Comparison of ENCODE assay signal across 17 cellular contexts in the genomic region with DNA sequence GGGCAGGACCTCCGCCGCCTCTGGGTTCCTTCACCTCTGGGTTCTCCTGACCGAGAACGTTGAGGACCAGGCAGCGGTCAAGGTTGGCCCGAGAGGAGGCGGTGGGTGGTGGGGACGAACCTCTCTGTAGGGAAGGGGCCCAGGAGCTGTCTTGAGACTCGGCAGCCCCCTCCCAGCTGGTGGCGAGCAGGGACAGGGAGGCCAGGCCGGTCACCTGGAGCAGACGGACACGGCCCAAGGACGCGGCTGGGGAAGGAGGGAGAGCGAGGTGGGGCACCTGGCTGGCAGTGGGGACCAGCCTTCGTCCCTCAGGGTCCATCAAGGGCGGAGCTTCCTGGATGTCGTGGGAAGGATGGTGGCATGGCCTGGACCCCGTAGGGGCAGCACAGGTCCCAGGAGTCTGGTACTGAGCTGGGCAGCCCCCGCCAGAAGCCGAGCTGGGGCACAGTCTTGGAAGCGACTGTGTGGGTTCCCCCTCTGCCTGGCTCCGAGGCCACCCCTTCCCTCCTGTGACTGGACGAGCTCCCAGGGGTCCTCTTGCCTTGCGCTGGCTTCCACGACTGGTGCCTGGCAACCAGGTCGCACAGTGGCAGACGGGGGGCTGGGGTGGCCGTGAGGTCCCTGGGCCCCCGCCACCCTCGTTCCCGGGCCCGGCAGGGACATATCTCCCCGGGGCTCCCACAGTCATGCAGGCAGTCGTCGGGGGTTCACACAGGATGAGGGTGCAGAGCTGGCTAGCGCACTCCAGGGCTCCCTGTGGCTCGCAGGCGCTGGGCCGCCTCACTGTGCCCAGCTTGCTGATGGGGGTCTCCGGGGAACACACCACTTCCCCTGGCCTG.
"Had no signal": no experiment of that assay in that cellular context is flagged by ENCODE, and none has a peak within 500 bp of the region (broad histone marks: within the 10 kb centered on the region; RNA-seq: fewer than 3 reads in every experiment).

No MANE protein-coding gene starts in this region.

- H3K4me3 ChIP-seq: stomach had no signal

- H3K4me1 Mint-ChIP-seq: activated naive CD4-positive, alpha-beta T cell treated with anti-CD3 and anti-CD28 coated beads, Interleukin-2, amount 10 ng/mL, durations not matched to agents 7 days and 5 days; activated naive CD8-positive, alpha-beta T cell treated with anti-CD3 and anti-CD28 coated beads, Interleukin-2, amount 50 U/mL, for 24 hours; nephron; T-cell had no signal

- H3K9me3 Mint-ChIP-seq: activated naive CD4-positive, alpha-beta T cell treated with anti-CD3 and anti-CD28 coated beads, Interleukin-2, amount 10 ng/mL, durations not matched to agents 7 days and 5 days; activated naive CD8-positive, alpha-beta T cell treated with anti-CD3 and anti-CD28 coated beads, Interleukin-2, amount 50 U/mL, for 24 hours; nephron; T-cell; type B pancreatic cell had no signal

- H3K27ac ChIP-seq: brain microvascular endothelial cell, stomach had no signal

- ATAC-seq: activated naive CD8-positive, alpha-beta T cell treated with anti-CD3 and anti-CD28 coated beads, Interleukin-2, amount 50 U/mL, for 24 hours; SK-N-SH treated with all-trans-retinoic acid at 6 μM for 48 hours; T-cell had no signal

- H3K4me1 ChIP-seq: stomach had no signal

- H3K27ac Mint-ChIP-seq: activated naive CD4-positive, alpha-beta T cell treated with anti-CD3 and anti-CD28 coated beads, Interleukin-2, amount 10 ng/mL, durations not matched to agents 7 days and 5 days; activated naive CD8-positive, alpha-beta T cell treated with anti-CD3 and anti-CD28 coated beads, Interleukin-2, amount 50 U/mL, for 24 hours; nephron; progenitor cell of endocrine pancreas; T-cell; type B pancreatic cell had no signal

- H3K27me3 ChIP-seq: brain microvascular endothelial cell had no signal

- DNase-seq: activated CD8-positive, alpha-beta memory T cell treated with anti-CD3 and anti-CD28 coated beads for 24 hours; activated CD8-positive, alpha-beta memory T cell treated with anti-CD3 and anti-CD28 coated beads, Interleukin-2, amount 50 U/mL, for 48 hours; activated effector memory CD4-positive, alpha-beta T cell treated with Interleukin-2 at 50 U/mL for 16 hours; activated naive CD4-positive, alpha-beta T cell treated with anti-CD3 and anti-CD28 coated beads, Interleukin-2, amount 10 ng/mL, durations not matched to agents 7 days and 5 days; activated naive CD8-positive, alpha-beta T cell treated with anti-CD3 and anti-CD28 coated beads, Interleukin-2, amount 50 U/mL, for 24 hours; activated T-cell treated with anti-CD3 and anti-CD28 coated beads, Interleukin-2, amount 50 U/mL, for 48 hours; anterior cingulate cortex; brain microvascular endothelial cell; cortex of kidney; head of caudate nucleus; stomach; T-cell; T-helper 9 cell had no signal

- H3K36me3 ChIP-seq: brain microvascular endothelial cell had no signal

- H3K27me3 Mint-ChIP-seq: activated naive CD8-positive, alpha-beta T cell treated with anti-CD3 and anti-CD28 coated beads, Interleukin-2, amount 50 U/mL, for 24 hours; progenitor cell of endocrine pancreas; T-cell; type B pancreatic cell had no signal

- H3K9me3 ChIP-seq: stomach had no signal

- H3K4me3 Mint-ChIP-seq: activated naive CD4-positive, alpha-beta T cell treated with anti-CD3 and anti-CD28 coated beads, Interleukin-2, amount 10 ng/mL, durations not matched to agents 7 days and 5 days; activated naive CD8-positive, alpha-beta T cell treated with anti-CD3 and anti-CD28 coated beads, Interleukin-2, amount 50 U/mL, for 24 hours; nephron; T-cell; type B pancreatic cell had no signal

- H3K36me3 Mint-ChIP-seq: activated naive CD4-positive, alpha-beta T cell treated with anti-CD3 and anti-CD28 coated beads, Interleukin-2, amount 10 ng/mL, durations not matched to agents 7 days and 5 days; T-cell; type B pancreatic cell had no signal
